Comparison of ENCODE assay signal across 8 cellular contexts in genomic region chr9:133701981-133702797, GRCh38. TPM values are rescaled to one million over a fixed set of nuclear protein-coding genes. Genes with fewer than 3 reads are reported as not detected.
DNase-seq lines count a peak whose midpoint lies in the region; ATAC-seq, FAIRE-seq and TF ChIP-seq lines count a peak whose summit lies in the region.

No MANE protein-coding gene starts in this region.

- intact Hi-C loops in activated CD4-positive, alpha-beta T cell treated with anti-CD3 and anti-CD28 coated beads, Interleukin-2, amount 10 ng/mL, durations not matched to agents 24 days and 14 days (cut with micrococcal nuclease), result loop anchor here (2.0 to 5.0 kb wide), 2 partner anchors 15 to 365 kb away; partner anchors contain the start of gene SURF6
- intact Hi-C loops in posterior vena cava (cut with DNase I), result no loop called here
- intact Hi-C loops in aorta (cut with DNase I), result no loop called here

- H3K9me3 ChIP-seq in aorta (ENCODE audit: control insufficient read depth, low read length), result no peaks in the 10 kb centered on the region

- ATAC-seq in effector memory CD8-positive, alpha-beta T cell (replicated peaks), result peak; percentile 62
- ATAC-seq in aorta (ENCODE audit: low FRiP score), result peak; percentile 21
- ATAC-seq in HG03135 (IDR thresholded peaks at IDR 0.05; ENCODE audit: unreplicated experiment), result no peak
- no peak for ATAC-seq in HG03280 (IDR thresholded peaks at IDR 0.05; ENCODE audit: unreplicated experiment)

- H3K4me1 Mint-ChIP-seq in activated CD4-positive, alpha-beta T cell treated with anti-CD3 and anti-CD28 coated beads, Interleukin-2, amount 10 ng/mL, durations not matched to agents 24 days and 14 days, result peaks cover 21% of the 10 kb centered on the region
- H3K4me1 Mint-ChIP-seq in effector memory CD8-positive, alpha-beta T cell (ENCODE audit: low read depth in 2 of 2), result peaks cover 10 to 23% of the 10 kb centered on the region in 2 donors

- no peak overlapping the region for H3K27ac ChIP-seq in aorta (ENCODE audit: low read depth in 1 of 2, low read length in 2 of 2)

- no peaks in the 10 kb centered on the region for H3K27me3 ChIP-seq in aorta (ENCODE audit: control insufficient read depth in 1 of 2, insufficient read depth in 2 of 2, low read length in 1 of 2)

- peak overlapping the region; percentile 71 for H3K4me3 Mint-ChIP-seq in activated CD4-positive, alpha-beta T cell treated with anti-CD3 and anti-CD28 coated beads, Interleukin-2, amount 10 ng/mL, durations not matched to agents 24 days and 14 days
- H3K4me3 Mint-ChIP-seq in effector memory CD8-positive, alpha-beta T cell, result peak overlapping the region; percentile 74 to 78

- no peak for TF ChIP-seq POLR2A in GM12891 (IDR thresholded peaks at IDR 0.05; ENCODE audit: low read depth, low read length)

- H3K4me1 ChIP-seq in aorta (ENCODE audit: control insufficient read depth in 1 of 2, insufficient read depth in 2 of 2, low read length in 2 of 2), result no peaks in the 10 kb centered on the region

- H3K4me3 ChIP-seq in aorta (ENCODE audit: low read length in 2 of 2), result no peak overlapping the region

- peaks cover 15% of the 10 kb centered on the region for H3K27me3 Mint-ChIP-seq in activated CD4-positive, alpha-beta T cell treated with anti-CD3 and anti-CD28 coated beads, Interleukin-2, amount 10 ng/mL, durations not matched to agents 24 days and 14 days
- H3K27me3 Mint-ChIP-seq in effector memory CD8-positive, alpha-beta T cell, result peaks cover 0 to 18% of the 10 kb centered on the region in 2 donors

- no peaks in the 10 kb centered on the region for H3K36me3 ChIP-seq in aorta (ENCODE audit: control insufficient read depth in 1 of 2, insufficient read depth in 2 of 2, low read length in 1 of 2)

- DNase-seq in GM12891 (ENCODE audit: insufficient read length, low spot score) (no peak), posterior vena cava (ENCODE audit: low spot score) (peak; percentile 70), aorta (peak; percentile 54 to 74), superior temporal gyrus (ENCODE audit: extremely low spot score) (no peak)
- peak; percentile 85 for DNase-seq in activated CD4-positive, alpha-beta T cell treated with anti-CD3 and anti-CD28 coated beads, Interleukin-2, amount 10 ng/mL, durations not matched to agents 24 days and 14 days
- DNase-seq in effector memory CD8-positive, alpha-beta T cell, result peak in 1 of 3 experiments; percentile 38

- peak overlapping the region; percentile 83 for H3K27ac Mint-ChIP-seq in activated CD4-positive, alpha-beta T cell treated with anti-CD3 and anti-CD28 coated beads, Interleukin-2, amount 10 ng/mL, durations not matched to agents 24 days and 14 days
- H3K27ac Mint-ChIP-seq in effector memory CD8-positive, alpha-beta T cell, result peak overlapping the region; percentile 87 to 91

- 34 to 43% methylated on average over 30 to 39 of the region's 39 CpGs for whole genome bisulfite sequencing in aorta, 2 donors

- no peaks in the 10 kb centered on the region for H3K9me3 Mint-ChIP-seq in activated CD4-positive, alpha-beta T cell treated with anti-CD3 and anti-CD28 coated beads, Interleukin-2, amount 10 ng/mL, durations not matched to agents 24 days and 14 days
- H3K9me3 Mint-ChIP-seq in effector memory CD8-positive, alpha-beta T cell, result no peaks in the 10 kb centered on the region

- FAIRE-seq in GM12891 (lab: Jason Lieb, UNC), result peak; percentile 71

- no peaks in the 10 kb centered on the region for H3K36me3 Mint-ChIP-seq in activated CD4-positive, alpha-beta T cell treated with anti-CD3 and anti-CD28 coated beads, Interleukin-2, amount 10 ng/mL, durations not matched to agents 24 days and 14 days (ENCODE audit: low read depth)
- peaks cover 7% of the 10 kb centered on the region for H3K36me3 Mint-ChIP-seq in effector memory CD8-positive, alpha-beta T cell (ENCODE audit: insufficient read depth)

TF ChIP-seq in GM12891, 5 proteins besides CTCF, POLR2A, EP300 and RAD21:
- no peak for TF ChIP-seq POLR2AphosphoS5 (IDR thresholded peaks at IDR 0.05; ENCODE audit: low read depth, low read length)
- TF ChIP-seq TAF1 (IDR thresholded peaks at IDR 0.05; ENCODE audit: low read depth, low read length), result no peak
- 0 out of 2 replicates have a peak, but pooled peaks have one; percentile 5 for TF ChIP-seq SPI1 (IDR thresholded peaks at IDR 0.05; ENCODE audit: low read depth, low read length)

RNA-seq across cellular contexts. Expression of gene SARDH, which starts 36.0 kb away (rescaled TPM):
- 0.24 TPM for polyA plus RNA-seq in GM12891 (2012; ENCODE audit: low read depth, missing spikeins)
- total RNA-seq in activated CD4-positive, alpha-beta T cell treated with anti-CD3 and anti-CD28 coated beads, Interleukin-2, amount 10 ng/mL, durations not matched to agents 24 days and 14 days, result 0.54 and 0.68 TPM in 2 replicates
- 1 to 10 TPM in 1 of 2 donors, under 1 TPM in 1; 0.62 to 1.8 TPM for total RNA-seq in posterior vena cava
- total RNA-seq in aorta, result 1 to 10 TPM in 1 of 2 donors, under 1 TPM in 1; 0.84 to 3.0 TPM
- polyA plus RNA-seq in aorta, result 1 to 10 TPM in 1 of 2 donors, not detected in 1; 2.0 TPM

Comparison
In these comparisons a context has a peak if more than half of its experiments do, and no peak if none do; other contexts are left out.
1. DNase-seq: peak in activated CD4-positive, alpha-beta T cell treated with anti-CD3 and anti-CD28 coated beads, Interleukin-2, amount 10 ng/mL, durations not matched to agents 24 days and 14 days (single experiment), posterior vena cava (single experiment) and aorta (2 of 2); none in GM12891 (single experiment) and superior temporal gyrus (single experiment).
2. ATAC-seq: peak in effector memory CD8-positive, alpha-beta T cell (single experiment) and aorta (single experiment); none in HG03135 (single experiment) and HG03280 (single experiment).